ENCODE assay signal across 25 cellular contexts in genomic region chrX:125404667-125405160, GRCh38.
DNase-seq lines count a peak whose midpoint lies in the region; ATAC-seq, FAIRE-seq and TF ChIP-seq lines count a peak whose summit lies in the region.
"Had no signal": no experiment of that assay in that cellular context is flagged by ENCODE, and none has a peak within 500 bp of the region (broad histone marks: within the 10 kb centered on the region; RNA-seq: fewer than 3 reads in every experiment).

No MANE protein-coding gene starts in this region.

- no peaks in the 10 kb centered on the region for H3K27me3 Mint-ChIP-seq in CD8-positive, alpha-beta memory T cell
- no peaks in the 10 kb centered on the region for H3K27me3 Mint-ChIP-seq in activated CD8-positive, alpha-beta T cell treated with anti-CD3 and anti-CD28 coated beads for 36 hours
- H3K27me3 Mint-ChIP-seq in endothelial cell (ENCODE audit: unreplicated experiment), result no peaks in the 10 kb centered on the region
- H3K27me3 Mint-ChIP-seq: B cell had no signal

- TF ChIP-seq EP300 in K562 (IDR thresholded peaks at IDR 0.05; ENCODE audit: low read length), result peak; percentile 96

- ATAC-seq in HG03097 (IDR thresholded peaks at IDR 0.05; ENCODE audit: low FRiP score, unreplicated experiment), result peak; percentile 46
- ATAC-seq in K562, result peak; percentile 93
- ATAC-seq in activated CD8-positive, alpha-beta T cell treated with anti-CD3 and anti-CD28 coated beads for 36 hours, result no peak
- ATAC-seq: CD8-positive, alpha-beta T cell; GM23338 had no signal

- no peak overlapping the region for H3K4me3 ChIP-seq in CD8-positive, alpha-beta memory T cell (ENCODE audit: low read length)
- H3K4me3 ChIP-seq in K562, result no peak overlapping the region
- H3K4me3 ChIP-seq: GM23338, Peyer's patch had no signal

- no peaks in the 10 kb centered on the region for H3K36me3 Mint-ChIP-seq in CD8-positive, alpha-beta memory T cell
- H3K36me3 Mint-ChIP-seq in activated CD8-positive, alpha-beta T cell treated with anti-CD3 and anti-CD28 coated beads for 36 hours (ENCODE audit: low read depth), result no peaks in the 10 kb centered on the region
- H3K36me3 Mint-ChIP-seq in endothelial cell (ENCODE audit: low read depth, unreplicated experiment), result no peaks in the 10 kb centered on the region
- H3K36me3 Mint-ChIP-seq: CD8-positive, alpha-beta T cell had no signal

- intact Hi-C loops in K562 (cut with micrococcal nuclease), result no loop called here
- intact Hi-C loops in activated CD8-positive, alpha-beta T cell treated with anti-CD3 and anti-CD28 coated beads for 36 hours (cut with micrococcal nuclease), result no loop called here

- H3K9me3 Mint-ChIP-seq in CD8-positive, alpha-beta memory T cell, result no peaks in the 10 kb centered on the region
- H3K9me3 Mint-ChIP-seq in activated CD8-positive, alpha-beta T cell treated with anti-CD3 and anti-CD28 coated beads for 36 hours, result no peaks in the 10 kb centered on the region
- H3K9me3 Mint-ChIP-seq in endothelial cell (ENCODE audit: unreplicated experiment), result no peaks in the 10 kb centered on the region
- H3K9me3 Mint-ChIP-seq: GM23338 had no signal

- CTCF ChIA-PET in CD8-positive, alpha-beta memory T cell (lab: Charles Lee), result no interaction called here
- CTCF ChIA-PET in K562 (lab: Yijun Ruan, JAX; ENCODE audit: low intra/inter-chr PET ratio), result no interaction called here
- CTCF ChIA-PET in activated CD8-positive, alpha-beta T cell treated with anti-CD3 and anti-CD28 coated beads for 36 hours (lab: Charles Lee), result no interaction called here

- BruUV-seq in K562 (replicated peaks; lab: Mats Ljungman, UMichigan), result no TSS peak

- H3K4me1 ChIP-seq in CD8-positive, alpha-beta memory T cell (ENCODE audit: insufficient read depth, low read length), result no peaks in the 10 kb centered on the region
- peaks cover 4 to 32% of the 10 kb centered on the region in 2 experiments; a peak in 3 of 5 replicates for H3K4me1 ChIP-seq in K562 (replicated peaks in 1 of 2; ENCODE audit: control insufficient read depth in 2 of 2, insufficient read depth in 2 of 2, low read length in 2 of 2)
- H3K4me1 ChIP-seq: Peyer's patch had no signal

- TF ChIP-seq POLR2A in K562 (conservative IDR thresholded peaks at IDR 0.05), result no peak

- no peak for TF ChIP-seq CTCF in K562 (IDR thresholded peaks at IDR 0.05 in 2 of 3, conservative IDR thresholded peaks at IDR 0.05 in 1 of 3; ENCODE audit: insufficient read depth in 2 of 3, low read depth in 1 of 3, low read length in 3 of 3)
- TF ChIP-seq CTCF in activated CD8-positive, alpha-beta T cell treated with anti-CD3 and anti-CD28 coated beads for 36 hours (IDR thresholded peaks at IDR 0.05), result no peak
- no peak for TF ChIP-seq CTCF in endothelial cell (IDR thresholded peaks at IDR 0.05; ENCODE audit: unreplicated experiment)

- H3K27ac Mint-ChIP-seq in CD8-positive, alpha-beta memory T cell, result peak overlapping the region in 1 of 8 donors; percentile 43
- H3K27ac Mint-ChIP-seq in activated CD8-positive, alpha-beta T cell treated with anti-CD3 and anti-CD28 coated beads for 36 hours, result no peak overlapping the region
- no peak overlapping the region for H3K27ac Mint-ChIP-seq in endothelial cell (ENCODE audit: unreplicated experiment)
- H3K27ac Mint-ChIP-seq: B cell; CD8-positive, alpha-beta T cell; GM23338 had no signal

- POLR2A ChIA-PET in CD8-positive, alpha-beta memory T cell (lab: Charles Lee), result no interaction called here
- POLR2A ChIA-PET in K562 (lab: Yijun Ruan, JAX), result no interaction called here
- POLR2A ChIA-PET in activated CD8-positive, alpha-beta T cell treated with anti-CD3 and anti-CD28 coated beads for 36 hours (lab: Charles Lee), result no interaction called here

- H3K79me2 ChIP-seq in K562 (ENCODE audit: control insufficient read depth, insufficient read depth, low read length), result no peaks in the 10 kb centered on the region

- H3K4me1 Mint-ChIP-seq in CD8-positive, alpha-beta memory T cell, result no peaks in the 10 kb centered on the region
- H3K4me1 Mint-ChIP-seq in activated CD8-positive, alpha-beta T cell treated with anti-CD3 and anti-CD28 coated beads for 36 hours (ENCODE audit: low read depth), result no peaks in the 10 kb centered on the region
- H3K4me1 Mint-ChIP-seq in endothelial cell (ENCODE audit: unreplicated experiment), result no peaks in the 10 kb centered on the region
- H3K4me1 Mint-ChIP-seq: B cell had no signal

- no peaks in the 10 kb centered on the region for H3K36me3 ChIP-seq in CD8-positive, alpha-beta memory T cell (ENCODE audit: insufficient read depth, low read length)
- H3K36me3 ChIP-seq in K562 (ENCODE audit: control insufficient read depth, insufficient read depth, low read length), result no peaks in the 10 kb centered on the region; the same call in 2 of the 3 replicates
- H3K36me3 ChIP-seq: Peyer's patch had no signal

- in situ Hi-C loops in K562 (cut with MboI), result no loop called here

- FAIRE-seq in K562 (lab: Jason Lieb, UNC), result peak; percentile 98

- no peaks in the 10 kb centered on the region for H4K20me1 ChIP-seq in K562 (replicated peaks; ENCODE audit: control insufficient read depth, insufficient read depth, low read length)

- peak overlapping the region in 1 of 2 experiments; percentile 41; a peak in 2 of 4 replicates for H3K9ac ChIP-seq in K562 (ENCODE audit: insufficient read depth in 1 of 2, low read depth in 2 of 2, low read length in 2 of 2)

- H3K27me3 ChIP-seq in CD8-positive, alpha-beta memory T cell (ENCODE audit: insufficient read depth, low read length, poor library complexity, severe bottlenecking), result no peaks in the 10 kb centered on the region
- H3K27me3 ChIP-seq in K562 (ENCODE audit: control insufficient read depth in 2 of 2, insufficient read depth in 2 of 2, low read length in 2 of 2), result no peaks in the 10 kb centered on the region
- H3K27me3 ChIP-seq: Peyer's patch had no signal

- no peak; a peak in 1 of 4 replicates for TF ChIP-seq RAD21 in K562 (CRISPR knock-in tag; conservative IDR thresholded peaks at IDR 0.05 in 1 of 2, IDR thresholded peaks at IDR 0.05 in 1 of 2)

- no peaks in the 10 kb centered on the region for H3K9me3 ChIP-seq in CD8-positive, alpha-beta memory T cell (ENCODE audit: low read length)
- H3K9me3 ChIP-seq in K562 (replicated peaks; ENCODE audit: control insufficient read depth, insufficient read depth, low read depth, low read length), result peaks cover 5% of the 10 kb centered on the region; the same call in 1 of the 2 replicates
- H3K9me3 ChIP-seq: Peyer's patch had no signal

- H3K27ac ChIP-seq in CD8-positive, alpha-beta memory T cell (ENCODE audit: low read depth, low read length), result peak overlapping the region; percentile 51
- H3K27ac ChIP-seq in K562 (ENCODE audit: extremely low read depth, low read depth, low read length), result peak overlapping the region; percentile 93
- H3K27ac ChIP-seq: 22Rv1, C4-2B, Peyer's patch had no signal

- H2AFZ ChIP-seq in K562 (ENCODE audit: low read depth, low read length), result peak overlapping the region; percentile 78
- H2AFZ ChIP-seq: GM23338 had no signal

- 0% methylated on average over 1 of the region's 1 CpG for WGBS in K562 (ENCODE audit: insufficient coverage, low coverage, missing lambda C conversion rate)

- H3K9me1 ChIP-seq in K562 (ENCODE audit: control insufficient read depth, insufficient read depth, low read length), result no peaks in the 10 kb centered on the region

- no peak overlapping the region for H3K4me3 Mint-ChIP-seq in CD8-positive, alpha-beta memory T cell
- H3K4me3 Mint-ChIP-seq in activated CD8-positive, alpha-beta T cell treated with anti-CD3 and anti-CD28 coated beads for 36 hours, result no peak overlapping the region
- H3K4me3 Mint-ChIP-seq in endothelial cell (ENCODE audit: unreplicated experiment), result no peak overlapping the region
- H3K4me3 Mint-ChIP-seq: B cell; CD8-positive, alpha-beta T cell; GM23338 had no signal

- DNase-seq in CD8-positive, alpha-beta memory T cell, result no peak
- peak; percentile 41 for DNase-seq in OCI-M2 (lab: John Stamatoyannopoulos, UW; ENCODE audit: unreplicated experiment)
- DNase-seq in K562 (ENCODE audit: extremely low read depth in 1 of 4, low spot score in 3 of 4), result peak; percentile 60 to 88 (median 70)
- no peak for DNase-seq in activated CD8-positive, alpha-beta T cell treated with anti-CD3 and anti-CD28 coated beads for 36 hours
- no peak for DNase-seq in endothelial cell (ENCODE audit: low spot score)
- DNase-seq in COR-L47 (lab: John Stamatoyannopoulos, UW), result no peak
- no peak for DNase-seq in T-helper 1 cell
- DNase-seq: CD8-positive, alpha-beta T cell; DMS153; HCEC 1CT; IMR-90; NCI-H1048; NCI-H1417; NCI-H1694 treated with DMSO at 0.1 percent for 48 hours; NCI-H2081; NCI-H2227 treated with DMSO at 0.1 percent for 48 hours; NCI-H510A; NCI-H69; Peyer's patch; SHP77 treated with DMSO at 0.1 percent for 48 hours had no signal

- peak overlapping the region; percentile 54 for H3K4me2 ChIP-seq in K562 (ENCODE audit: insufficient read depth, low read length)
- H3K4me2 ChIP-seq: GM23338 had no signal

TF ChIP-seq in K562, 482 proteins besides CTCF, POLR2A, EP300 and RAD21 (continues in another document):
- no peak for TF ChIP-seq HNRNPK (IDR thresholded peaks at IDR 0.05; ENCODE audit: low read depth, low read length, poor library complexity, severe bottlenecking)
- no peak for TF ChIP-seq TRIM25 (IDR thresholded peaks at IDR 0.05; ENCODE audit: borderline replicate concordance)
- peak; percentile 80 for TF ChIP-seq CTBP1 (IDR thresholded peaks at IDR 0.05; ENCODE audit: borderline replicate concordance)
- TF ChIP-seq ZNF655 (CRISPR knock-in tag; IDR thresholded peaks at IDR 0.05), result no peak

Comparison
In these comparisons a context has a peak if more than half of its experiments do, and no peak if none do; other contexts are left out.
1. DNase-seq: peak in OCI-M2 (single experiment) and K562 (4 of 4); none in CD8-positive, alpha-beta memory T cell (0 of 5), activated CD8-positive, alpha-beta T cell treated with anti-CD3 and anti-CD28 coated beads for 36 hours (single experiment), endothelial cell (single experiment), COR-L47 (single experiment) and T-helper 1 cell (0 of 5).